ENCODE assay signal across 8 cellular contexts in genomic region chr11:79437274-79437980, GRCh38. TPM values are rescaled to one million over a fixed set of nuclear protein-coding genes. Genes with fewer than 3 reads are reported as not detected.
A peak's percentile ranks its signal among the peaks of the same experiment; 100 is the strongest.
DNase-seq lines count a peak whose midpoint lies in the region; ATAC-seq and TF ChIP-seq lines count a peak whose summit lies in the region.

No MANE protein-coding gene starts in this region.

- no peak for ATAC-seq in HG03565 (IDR thresholded peaks at IDR 0.05; ENCODE audit: unreplicated experiment)
- ATAC-seq in HG02571 (IDR thresholded peaks at IDR 0.05; ENCODE audit: unreplicated experiment), result no peak

- peaks cover 36% of the 10 kb centered on the region for H3K27me3 Mint-ChIP-seq in osteocyte (ENCODE audit: unreplicated experiment)

- DNase-seq in stimulated activated CD4-positive, alpha-beta T cell treated with anti-CD3 and anti-CD28 coated beads, Interleukin-15, amount 100 ng/mL, for 24 hours, result peak; percentile 8
- no peak for DNase-seq in stimulated activated CD4-positive, alpha-beta T cell treated with anti-CD3 and anti-CD28 coated beads, Interleukin-2, amount 100 ng/mL, for 48 hours
- DNase-seq in SK-N-DZ (ENCODE audit: low spot score) (peak; percentile 74), glomerular visceral epithelial cell (ENCODE audit: extremely low spot score) (peak; percentile 68), osteocyte (ENCODE audit: extremely low spot score, unreplicated experiment) (peak; percentile 85), NCI-H1048 (lab: John Stamatoyannopoulos, UW) (no peak)

- H3K4me3 Mint-ChIP-seq in osteocyte (ENCODE audit: unreplicated experiment), result peak overlapping the region; percentile 86

- no peak for TF ChIP-seq CTCF in osteocyte (IDR thresholded peaks at IDR 0.05)

- H3K9me3 Mint-ChIP-seq in osteocyte (ENCODE audit: unreplicated experiment), result no peaks in the 10 kb centered on the region

- H3K4me1 Mint-ChIP-seq in osteocyte (ENCODE audit: unreplicated experiment), result peaks cover 29% of the 10 kb centered on the region

- peak overlapping the region; percentile 79 for H3K27ac Mint-ChIP-seq in osteocyte (ENCODE audit: unreplicated experiment)

- H3K36me3 Mint-ChIP-seq in osteocyte (ENCODE audit: unreplicated experiment), result no peaks in the 10 kb centered on the region

RNA-seq across cellular contexts. Expression of gene TENM4, which starts 3.4 kb away (rescaled TPM):
- polyA plus RNA-seq in SK-N-DZ (2014; cell fraction: cytosol; rRNA removed), result 7.3 and 15.4 TPM in 2 replicates
- polyA plus RNA-seq in SK-N-DZ (2014; cell fraction: nucleus; rRNA removed), result 16.4 and 17.1 TPM in 2 replicates
- 69.8 and 74.1 TPM in 2 replicates for total RNA-seq in osteocyte

Comparison
In these comparisons a context has a peak if more than half of its experiments do, and no peak if none do; other contexts are left out.
1. DNase-seq: peak in stimulated activated CD4-positive, alpha-beta T cell treated with anti-CD3 and anti-CD28 coated beads, Interleukin-15, amount 100 ng/mL, for 24 hours (single experiment), SK-N-DZ (single experiment), glomerular visceral epithelial cell (single experiment) and osteocyte (single experiment); none in stimulated activated CD4-positive, alpha-beta T cell treated with anti-CD3 and anti-CD28 coated beads, Interleukin-2, amount 100 ng/mL, for 48 hours (0 of 2) and NCI-H1048 (single experiment).